Comparison of ENCODE assay signal across 8 cellular contexts in genomic region chr18:6219116-6219717, GRCh38.
DNase-seq lines count a peak whose midpoint lies in the region; ATAC-seq, FAIRE-seq and TF ChIP-seq lines count a peak whose summit lies in the region.

No MANE protein-coding gene starts in this region.

- BruUV-seq in Panc1 (replicated peaks; lab: Mats Ljungman, UMichigan), result no TSS peak

- H3K27ac Mint-ChIP-seq in T-helper 2 cell treated with Interferon-gamma antibody and Interleukin-4, amounts not matched to agents 5 μg/mL and 100 μg/mL, for 36 hours, result no peak overlapping the region

- TF ChIP-seq CTCF in Panc1 (IDR thresholded peaks at IDR 0.05) (peak; percentile 70), fibroblast of the aortic adventitia (IDR thresholded peaks at IDR 0.05; ENCODE audit: insufficient read depth, low read length) (peak; percentile 99), pancreas (IDR thresholded peaks at IDR 0.05) (peak; percentile 6 to 17 (median 14))

- H3K4me3 ChIP-seq in Panc1 (ENCODE audit: low read depth in 2 of 2, low read length in 2 of 2), result no peak overlapping the region
- H3K4me3 ChIP-seq in fibroblast of the aortic adventitia (ENCODE audit: low read depth, low read length), result no peak overlapping the region
- no peak overlapping the region for H3K4me3 ChIP-seq in pancreas

- H3K36me3 Mint-ChIP-seq in T-helper 2 cell treated with Interferon-gamma antibody and Interleukin-4, amounts not matched to agents 5 μg/mL and 100 μg/mL, for 36 hours (ENCODE audit: low read depth), result no peaks in the 10 kb centered on the region

- FAIRE-seq in pancreas (lab: Jason Lieb, UNC), result no peak

- H3K27me3 ChIP-seq in Panc1 (ENCODE audit: control insufficient read depth, insufficient read depth, low read length), result no peaks in the 10 kb centered on the region
- H3K27me3 ChIP-seq in pancreas, result no peaks in the 10 kb centered on the region

- H3K36me3 ChIP-seq in Panc1 (ENCODE audit: control insufficient read depth, insufficient read depth, low read length), result no peaks in the 10 kb centered on the region
- H3K36me3 ChIP-seq in pancreas, result no peaks in the 10 kb centered on the region

- CTCF ChIA-PET in Panc1 (lab: Charles Lee), result interaction anchor here (0.5 to 0.7 kb wide), 5 partner anchors 20 to 1085 kb away, joined by 3 to 7 read pairs (median 4); no protein-coding TSS in a partner anchor

- ATAC-seq in Panc1, result no peak
- peak in 3 of 4 donors; percentile 39 to 70 (median 44) for ATAC-seq in pancreas
- ATAC-seq in HG03432 (IDR thresholded peaks at IDR 0.05; ENCODE audit: unreplicated experiment), result no peak
- ATAC-seq in HG03025 (IDR thresholded peaks at IDR 0.05; ENCODE audit: low FRiP score, unreplicated experiment), result no peak

- no peak overlapping the region for H3K27ac ChIP-seq in Panc1 (ENCODE audit: low read length)
- no peak overlapping the region for H3K27ac ChIP-seq in pancreas

- WGBS in pancreas, 2 donors, result 69% methylated on average over 12 of the region's 12 CpGs

- H3K4me1 ChIP-seq in Panc1 (ENCODE audit: control insufficient read depth, insufficient read depth, low read length) (no peaks in the 10 kb centered on the region), pancreas (peaks cover 0 to 3% (median 0%) of the 10 kb centered on the region in 3 donors)

- H3K9me3 ChIP-seq in Panc1 (ENCODE audit: control insufficient read depth, insufficient read depth, low read depth, low read length) (no peaks in the 10 kb centered on the region), pancreas (no peaks in the 10 kb centered on the region)

- H3K27me3 Mint-ChIP-seq in T-helper 2 cell treated with Interferon-gamma antibody and Interleukin-4, amounts not matched to agents 5 μg/mL and 100 μg/mL, for 36 hours (ENCODE audit: low read depth), result no peaks in the 10 kb centered on the region

- intact Hi-C loops in Panc1 (cut with micrococcal nuclease; ENCODE audit: unreplicated experiment), result no loop called here
- intact Hi-C loops in pancreas (cut with DNase I), result no loop called here

- in situ Hi-C loops in Panc1 (cut with HindIII; ENCODE audit: low pct_unique_long_range_greater_than_20kb, low sequenced_read_pairs), result no loop called here

- POLR2A ChIA-PET in Panc1 (lab: Charles Lee), result no interaction called here

- no peaks in the 10 kb centered on the region for H3K4me1 Mint-ChIP-seq in T-helper 2 cell treated with Interferon-gamma antibody and Interleukin-4, amounts not matched to agents 5 μg/mL and 100 μg/mL, for 36 hours (ENCODE audit: low read depth)

- DNase-seq in DMS53 treated with DMSO at 0.1 percent for 48 hours (lab: John Stamatoyannopoulos, UW; ENCODE audit: unreplicated experiment), result peak; percentile 33
- peak; percentile 1 for DNase-seq in HCEC 1CT
- DNase-seq in Panc1 (ENCODE audit: low read depth, low spot score), result peak; percentile 13
- peak; percentile 69 for DNase-seq in fibroblast of the aortic adventitia (ENCODE audit: low read depth)
- DNase-seq in pancreas, result peak in 1 of 6 donors; percentile 17
- no peak for DNase-seq in T-helper 2 cell treated with Interferon-gamma antibody and Interleukin-4, amounts not matched to agents 5 μg/mL and 100 μg/mL, for 36 hours (ENCODE audit: low spot score)

- no peak overlapping the region for H3K4me3 Mint-ChIP-seq in T-helper 2 cell treated with Interferon-gamma antibody and Interleukin-4, amounts not matched to agents 5 μg/mL and 100 μg/mL, for 36 hours

- no peaks in the 10 kb centered on the region for H3K9me3 Mint-ChIP-seq in T-helper 2 cell treated with Interferon-gamma antibody and Interleukin-4, amounts not matched to agents 5 μg/mL and 100 μg/mL, for 36 hours

Comparison
In these comparisons a context has a peak if more than half of its experiments do, and no peak if none do; other contexts are left out.
1. ATAC-seq: peak in pancreas (3 of 4); none in Panc1 (single experiment), HG03432 (single experiment) and HG03025 (single experiment).
2. CTCF ChIP-seq: peak in every context shown above with its lines; median percentile 99 in fibroblast of the aortic adventitia; 70 in Panc1; 14 in pancreas.